Comparison of ENCODE assay signal across 14 cellular contexts in the genomic region with DNA sequence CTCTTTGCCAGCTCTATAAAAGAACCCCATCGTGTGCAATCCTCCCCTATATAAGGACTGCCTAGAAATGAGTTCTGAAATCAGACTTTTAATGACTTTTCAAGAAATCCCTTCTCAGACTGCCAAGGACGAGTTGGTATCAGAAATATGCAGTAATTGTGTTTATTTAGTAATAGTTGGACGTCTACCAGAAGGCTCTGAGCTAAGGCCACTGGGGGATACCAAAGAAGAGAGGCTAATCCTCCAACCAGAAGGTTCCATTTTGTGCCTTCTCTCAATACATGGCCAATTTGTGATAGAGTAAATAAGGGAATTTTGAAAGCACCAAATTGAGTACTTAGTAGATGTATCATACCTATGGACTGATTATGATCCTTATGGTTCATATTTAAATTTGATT.
DNase-seq lines count a peak whose midpoint lies in the region; ATAC-seq and TF ChIP-seq lines count a peak whose summit lies in the region.
"Had no signal": no experiment of that assay in that cellular context is flagged by ENCODE, and none has a peak within 500 bp of the region (broad histone marks: within the 10 kb centered on the region; RNA-seq: fewer than 3 reads in every experiment).

No MANE protein-coding gene starts in this region.

- no peaks in the 10 kb centered on the region for H3K9me3 Mint-ChIP-seq in HFFc6
- H3K9me3 Mint-ChIP-seq: activated B cell treated with CpG ODN at 0.5 μM for 24 hours; activated naive CD4-positive, alpha-beta T cell treated with anti-CD3 and anti-CD28 coated beads, Interleukin-2, amount 50 U/mL, for 72 hours had no signal

- H3K36me3 Mint-ChIP-seq in HFFc6 (ENCODE audit: low read depth), result no peaks in the 10 kb centered on the region
- H3K36me3 Mint-ChIP-seq: activated naive CD4-positive, alpha-beta T cell treated with anti-CD3 and anti-CD28 coated beads, Interleukin-2, amount 50 U/mL, for 72 hours had no signal

- peaks cover 3% of the 10 kb centered on the region for H3K27me3 Mint-ChIP-seq in HFFc6 (ENCODE audit: insufficient read depth)

- in situ Hi-C loops in astrocyte of the spinal cord (cut with HindIII; ENCODE audit: low sequenced_read_pairs), result no loop called here

- no peak overlapping the region for H3K4me3 ChIP-seq in astrocyte of the spinal cord (ENCODE audit: low read depth, low read length)

- peaks cover 45% of the 10 kb centered on the region for H3K4me1 Mint-ChIP-seq in HFFc6 (ENCODE audit: low read depth)
- H3K4me1 Mint-ChIP-seq: activated B cell treated with CpG ODN at 0.5 μM for 24 hours had no signal

- DNase-seq in AG08395 (ENCODE audit: low spot score) (peak; percentile 51), HFFc6 (peak; percentile 79), astrocyte of the spinal cord (ENCODE audit: low read depth, low spot score) (peak; percentile 81), non-pigmented ciliary epithelial cell (ENCODE audit: low read depth) (peak; percentile 35), KG1 (lab: John Stamatoyannopoulos, UW) (no peak), hypothalamus (lab: John Stamatoyannopoulos, UW) (no peak)
- DNase-seq: activated B cell treated with CpG ODN at 0.5 μM for 24 hours; C1 segment of cervical spinal cord; NCI-H1105; nucleus accumbens; stimulated activated CD4-positive, alpha-beta T cell treated with anti-CD3 and anti-CD28 coated beads, Interleukin-12 subunit alpha, Interleukin-12 subunit beta, amount 100 ng/mL, for 4 hours had no signal

- H3K4me3 Mint-ChIP-seq in HFFc6, result peak overlapping the region; percentile 87
- H3K4me3 Mint-ChIP-seq: activated B cell treated with CpG ODN at 0.5 μM for 24 hours had no signal

- TF ChIP-seq CTCF in HFFc6 (IDR thresholded peaks at IDR 0.05) (no peak), astrocyte of the spinal cord (IDR thresholded peaks at IDR 0.05; ENCODE audit: low read depth, low read length) (no peak)

- H3K27ac Mint-ChIP-seq in HFFc6, result peak overlapping the region; percentile 98
- H3K27ac Mint-ChIP-seq: activated B cell treated with CpG ODN at 0.5 μM for 24 hours; activated naive CD4-positive, alpha-beta T cell treated with anti-CD3 and anti-CD28 coated beads, Interleukin-2, amount 50 U/mL, for 72 hours had no signal

- no peak for ATAC-seq in HG03139 (IDR thresholded peaks at IDR 0.05; ENCODE audit: unreplicated experiment)
- no peak for ATAC-seq in GM18873 (IDR thresholded peaks at IDR 0.05; ENCODE audit: low FRiP score, unreplicated experiment)
- ATAC-seq: activated naive CD4-positive, alpha-beta T cell treated with anti-CD3 and anti-CD28 coated beads, Interleukin-2, amount 50 U/mL, for 72 hours had no signal

Comparison
In these comparisons a context has a peak if more than half of its experiments do, and no peak if none do; other contexts are left out.
1. DNase-seq: peak in AG08395 (single experiment), HFFc6 (single experiment), astrocyte of the spinal cord (single experiment) and non-pigmented ciliary epithelial cell (single experiment); none in KG1 (single experiment) and hypothalamus (0 of 51).